Comparison of ENCODE assay signal across 8 cellular contexts in genomic region chr19:44212250-44212864, GRCh38. TPM values are rescaled to one million over a fixed set of nuclear protein-coding genes. Genes with fewer than 3 reads are reported as not detected.
DNase-seq lines count a peak whose midpoint lies in the region; ATAC-seq and TF ChIP-seq lines count a peak whose summit lies in the region.

Gene ZNF227 (plus strand): TSS chr19:44212532. CDS start chr19:44217793, 5,261 bp downstream.

- peaks cover 18% of the 10 kb centered on the region for H3K36me3 Mint-ChIP-seq in natural killer cell

- no peak for TF ChIP-seq CTCF in LNCaP clone FGC (IDR thresholded peaks at IDR 0.05; ENCODE audit: control insufficient read depth, extremely low read depth, insufficient read depth)
- TF ChIP-seq CTCF in RWPE2 (IDR thresholded peaks at IDR 0.05; ENCODE audit: poor library complexity, severe bottlenecking): no peak
- no peak for TF ChIP-seq CTCF in fibroblast of pulmonary artery (IDR thresholded peaks at IDR 0.05; ENCODE audit: low read length, missing control alignments)
- TF ChIP-seq CTCF in natural killer cell (IDR thresholded peaks at IDR 0.05): no peak

- peaks cover 15% of the 10 kb centered on the region for H3K4me1 ChIP-seq in RWPE2 (ENCODE audit: insufficient read depth, poor library complexity, severe bottlenecking)

- peak within 1 kb of the TSS; percentile 96 for H3K4me3 Mint-ChIP-seq in natural killer cell

- peak within 1 kb of the TSS; percentile 89 to 95 for H3K27ac Mint-ChIP-seq in natural killer cell

- peak; percentile 76 for DNase-seq in DMS114 treated with DMSO at 0.1 percent for 48 hours (lab: John Stamatoyannopoulos, UW; ENCODE audit: unreplicated experiment)
- peak; percentile 86 for DNase-seq in LNCaP clone FGC (ENCODE audit: low read depth)
- DNase-seq in RWPE2 (ENCODE audit: low spot score): peak; percentile 90
- DNase-seq in activated gamma-delta T cell (lab: John Stamatoyannopoulos, UW): peak; percentile 52
- DNase-seq in fibroblast of pulmonary artery (ENCODE audit: low read depth): peak; percentile 98
- peak; percentile 68 for DNase-seq in natural killer cell
- DNase-seq in stimulated activated naive CD4-positive, alpha-beta T cell (lab: John Stamatoyannopoulos, UW): peak; percentile 53 to 82 (median 68)

- peak; percentile 81 for ATAC-seq in GM21529 (IDR thresholded peaks at IDR 0.05; ENCODE audit: unreplicated experiment)
- peak; percentile 96 for ATAC-seq in RWPE2 (ENCODE audit: low read depth)
- ATAC-seq in natural killer cell: peak; percentile 95 to 97 (median 95)

- H3K27ac ChIP-seq in RWPE2 (ENCODE audit: poor library complexity, severe bottlenecking): peak within 1 kb of the TSS; percentile 53

- H3K4me1 Mint-ChIP-seq in natural killer cell: peaks cover 26 to 42% of the 10 kb centered on the region in 2 donors

- H3K36me3 ChIP-seq in RWPE2 (ENCODE audit: low read depth): peaks cover 26% of the 10 kb centered on the region

- peaks cover 0 to under 1% of the 10 kb centered on the region in 2 donors for H3K9me3 Mint-ChIP-seq in natural killer cell

- intact Hi-C loops in natural killer cell (cut with micrococcal nuclease): no loop called here

- peak within 1 kb of the TSS; percentile 78 for H3K4me3 ChIP-seq in LNCaP clone FGC (ENCODE audit: low read depth, low read length)
- H3K4me3 ChIP-seq in RWPE2 (ENCODE audit: severe bottlenecking): peak within 1 kb of the TSS; percentile 75
- peak within 1 kb of the TSS; percentile 97 for H3K4me3 ChIP-seq in fibroblast of pulmonary artery (replicated peaks; ENCODE audit: low read depth, low read length)

- H3K9me3 ChIP-seq in RWPE2 (ENCODE audit: severe bottlenecking): no peaks in the 10 kb centered on the region

- no peaks in the 10 kb centered on the region for H3K27me3 ChIP-seq in RWPE2 (ENCODE audit: insufficient read depth, poor library complexity, severe bottlenecking)

- peaks cover 0 to under 1% of the 10 kb centered on the region in 2 donors for H3K27me3 Mint-ChIP-seq in natural killer cell (ENCODE audit: low read depth in 2 of 2)

RNA-seq across cellular contexts. Expression of gene ZNF227, which starts in this region (rescaled TPM):
- 10 to 100 TPM; 21.0 to 32.3 (median 23.4) TPM for total RNA-seq in natural killer cell

Comparison
In these comparisons a context has a peak if more than half of its experiments do, and no peak if none do; other contexts are left out.
1. Peak in every context shown above with its lines: DNase-seq, ATAC-seq, H3K4me3 ChIP-seq and H3K27ac ChIP-seq.